Comparison of ENCODE assay signal across 9 cellular contexts in genomic region chr3:117278424-117279190, GRCh38.
DNase-seq lines count a peak whose midpoint lies in the region; ATAC-seq and TF ChIP-seq lines count a peak whose summit lies in the region.
"Had no signal": no experiment of that assay in that cellular context is flagged by ENCODE, and none has a peak within 500 bp of the region (broad histone marks: within the 10 kb centered on the region; RNA-seq: fewer than 3 reads in every experiment).

No MANE protein-coding gene starts in this region.

- WGBS in prostate gland, result 21% methylated on average over 5 of the region's 5 CpGs

- intact Hi-C loops in prostate gland (cut with DNase I), result no loop called here
- intact Hi-C loops in gastrocnemius medialis (cut with DNase I; ENCODE audit: low total_unique reads), result no loop called here

- no peak overlapping the region for H3K4me3 ChIP-seq in RWPE2 (ENCODE audit: severe bottlenecking)
- no peak overlapping the region for H3K4me3 ChIP-seq in prostate gland
- no peak overlapping the region for H3K4me3 ChIP-seq in gastrocnemius medialis
- H3K4me3 ChIP-seq: right atrium auricular region had no signal

- no peak for TF ChIP-seq POLR2A in prostate gland (IDR thresholded peaks at IDR 0.05)
- TF ChIP-seq POLR2A in gastrocnemius medialis (IDR thresholded peaks at IDR 0.05), result no peak

- H3K36me3 ChIP-seq in RWPE2 (ENCODE audit: low read depth), result no peaks in the 10 kb centered on the region
- no peaks in the 10 kb centered on the region for H3K36me3 ChIP-seq in prostate gland
- no peaks in the 10 kb centered on the region for H3K36me3 ChIP-seq in gastrocnemius medialis
- H3K36me3 ChIP-seq: right atrium auricular region had no signal

- no peak for DNase-seq in RWPE2 (ENCODE audit: low spot score)
- peak; percentile 36 for DNase-seq in prostate gland (ENCODE audit: low spot score)
- DNase-seq in medulla oblongata (ENCODE audit: extremely low spot score), result no peak
- DNase-seq in activated CD8-positive, alpha-beta memory T cell treated with anti-CD3 and anti-CD28 coated beads for 24 hours, result no peak
- DNase-seq in gastrocnemius medialis, result no peak

- H3K27me3 ChIP-seq in RWPE2 (ENCODE audit: insufficient read depth, poor library complexity, severe bottlenecking) (peaks cover 10% of the 10 kb centered on the region), prostate gland (replicated peaks; ENCODE audit: insufficient read depth) (no peaks in the 10 kb centered on the region), gastrocnemius medialis (no peaks in the 10 kb centered on the region)
- H3K27me3 ChIP-seq: right atrium auricular region had no signal

- H3K4me1 ChIP-seq in RWPE2 (ENCODE audit: insufficient read depth, poor library complexity, severe bottlenecking) (no peaks in the 10 kb centered on the region), prostate gland (replicated peaks) (peaks cover 7% of the 10 kb centered on the region), gastrocnemius medialis (no peaks in the 10 kb centered on the region)
- H3K4me1 ChIP-seq: right atrium auricular region had no signal

- TF ChIP-seq CTCF in RWPE2 (IDR thresholded peaks at IDR 0.05; ENCODE audit: poor library complexity, severe bottlenecking), result no peak
- no peak for TF ChIP-seq CTCF in prostate gland (IDR thresholded peaks at IDR 0.05)
- no peak for TF ChIP-seq CTCF in gastrocnemius medialis (IDR thresholded peaks at IDR 0.05 in 4 of 5, conservative IDR thresholded peaks at IDR 0.05 in 1 of 5)

- no peaks in the 10 kb centered on the region for H3K9me3 ChIP-seq in RWPE2 (ENCODE audit: severe bottlenecking)
- no peaks in the 10 kb centered on the region for H3K9me3 ChIP-seq in prostate gland
- no peaks in the 10 kb centered on the region for H3K9me3 ChIP-seq in gastrocnemius medialis
- H3K9me3 ChIP-seq: right atrium auricular region had no signal

- no peak overlapping the region for H3K27ac ChIP-seq in RWPE2 (ENCODE audit: poor library complexity, severe bottlenecking)
- H3K27ac ChIP-seq in prostate gland, result no peak overlapping the region
- H3K27ac ChIP-seq in gastrocnemius medialis, result no peak overlapping the region
- H3K27ac ChIP-seq: KMS-11, right atrium auricular region had no signal

- in situ Hi-C loops in gastrocnemius medialis (cut with MboI; ENCODE audit: low sequenced_read_pairs in 4 of 4), result no loop called here

- peak; percentile 94 for ATAC-seq in GM19035 (IDR thresholded peaks at IDR 0.05; ENCODE audit: unreplicated experiment)
- ATAC-seq in HG02870 (IDR thresholded peaks at IDR 0.05; ENCODE audit: unreplicated experiment), result peak; percentile 97
- peak; percentile 57; the same call in 1 of the 3 replicates for ATAC-seq in RWPE2 (ENCODE audit: low read depth)
- ATAC-seq in gastrocnemius medialis, result no peak

Comparison
In these comparisons a context has a peak if more than half of its experiments do, and no peak if none do; other contexts are left out.
1. ATAC-seq: peak in GM19035 (single experiment), HG02870 (single experiment) and RWPE2 (single experiment); none in gastrocnemius medialis (0 of 2).